17 cellular contexts compared by ENCODE assay signal in genomic region chr16:87938412-87938949, GRCh38. TPM values are rescaled to one million over a fixed set of nuclear protein-coding genes. Genes with fewer than 3 reads are reported as not detected.
DNase-seq lines count a peak whose midpoint lies in the region; ATAC-seq and FAIRE-seq lines count a peak whose summit lies in the region.
"Had no signal": no experiment of that assay in that cellular context is flagged by ENCODE, and none has a peak within 500 bp of the region (broad histone marks: within the 10 kb centered on the region; RNA-seq: fewer than 3 reads in every experiment).

No MANE protein-coding gene starts in this region.

- no peaks in the 10 kb centered on the region for H3K27me3 Mint-ChIP-seq in activated T-helper 1 cell treated with anti-CD3 and anti-CD28 coated beads, Interleukin-12 subunit alpha, Interleukin-12 subunit beta, Interleukin-2, Interleukin-4 antibody, amounts not matched to agents 30 ng/mL and 10 ng/mL and 1 ng/mL, durations not matched to agents 14 hours and 24 hours and 36 hours (ENCODE audit: insufficient read depth)

- peaks cover 8% of the 10 kb centered on the region for H3K4me1 Mint-ChIP-seq in activated T-helper 1 cell treated with anti-CD3 and anti-CD28 coated beads, Interleukin-12 subunit alpha, Interleukin-12 subunit beta, Interleukin-2, Interleukin-4 antibody, amounts not matched to agents 30 ng/mL and 10 ng/mL and 1 ng/mL, durations not matched to agents 14 hours and 24 hours and 36 hours (ENCODE audit: low read depth)

- DNase-seq in DMS53 (lab: John Stamatoyannopoulos, UW) (peak; percentile 21), DMS53 treated with DMSO at 0.1 percent for 48 hours (lab: John Stamatoyannopoulos, UW; ENCODE audit: unreplicated experiment) (no peak), urothelium cell line (ENCODE audit: low spot score) (no peak), kidney tubule cell (ENCODE audit: low spot score) (no peak)
- no peak for DNase-seq in activated naive CD4-positive, alpha-beta T cell treated with anti-CD3 and anti-CD28 coated beads, Interleukin-2, amount 50 U/mL, for 72 hours (ENCODE audit: low spot score in 2 of 2)
- no peak for DNase-seq in activated naive CD4-positive, alpha-beta T cell treated with Interleukin-2 at 50 U/mL for 16 hours
- no peak for DNase-seq in activated T-helper 1 cell treated with anti-CD3 and anti-CD28 coated beads, Interleukin-12 subunit alpha, Interleukin-12 subunit beta, Interleukin-2, Interleukin-4 antibody, amounts not matched to agents 30 ng/mL and 10 ng/mL and 1 ng/mL, durations not matched to agents 14 hours and 24 hours and 36 hours (ENCODE audit: low spot score)
- DNase-seq in activated CD4-positive, CD25-positive, alpha-beta regulatory T cell (lab: John Stamatoyannopoulos, UW) = no peak
- DNase-seq: CD8-positive, alpha-beta T cell; COR-L47; DMS153; GF-D8; IMR-90 had no signal

- no peak overlapping the region for H3K27ac Mint-ChIP-seq in activated naive CD4-positive, alpha-beta T cell treated with anti-CD3 and anti-CD28 coated beads, Interleukin-2, amount 50 U/mL, for 72 hours
- H3K27ac Mint-ChIP-seq in activated T-helper 1 cell treated with anti-CD3 and anti-CD28 coated beads, Interleukin-12 subunit alpha, Interleukin-12 subunit beta, Interleukin-2, Interleukin-4 antibody, amounts not matched to agents 30 ng/mL and 10 ng/mL and 1 ng/mL, durations not matched to agents 14 hours and 24 hours and 36 hours = peak overlapping the region; percentile 33
- H3K27ac Mint-ChIP-seq: CD8-positive, alpha-beta T cell had no signal

- peak; percentile 23 for FAIRE-seq in urothelium cell line (lab: Jason Lieb, UNC)
- FAIRE-seq: D721Med, H1 had no signal

- H3K36me3 Mint-ChIP-seq in activated naive CD4-positive, alpha-beta T cell treated with anti-CD3 and anti-CD28 coated beads, Interleukin-2, amount 50 U/mL, for 72 hours = peaks cover 0 to 5% of the 10 kb centered on the region in 2 donors
- H3K36me3 Mint-ChIP-seq in activated T-helper 1 cell treated with anti-CD3 and anti-CD28 coated beads, Interleukin-12 subunit alpha, Interleukin-12 subunit beta, Interleukin-2, Interleukin-4 antibody, amounts not matched to agents 30 ng/mL and 10 ng/mL and 1 ng/mL, durations not matched to agents 14 hours and 24 hours and 36 hours (ENCODE audit: low read depth) = peaks cover 2% of the 10 kb centered on the region
- H3K36me3 Mint-ChIP-seq: CD14-positive monocyte; CD8-positive, alpha-beta T cell had no signal

- H3K9me3 Mint-ChIP-seq in activated naive CD4-positive, alpha-beta T cell treated with anti-CD3 and anti-CD28 coated beads, Interleukin-2, amount 50 U/mL, for 72 hours = peaks cover 8 to 11% of the 10 kb centered on the region in 2 donors
- H3K9me3 Mint-ChIP-seq in activated T-helper 1 cell treated with anti-CD3 and anti-CD28 coated beads, Interleukin-12 subunit alpha, Interleukin-12 subunit beta, Interleukin-2, Interleukin-4 antibody, amounts not matched to agents 30 ng/mL and 10 ng/mL and 1 ng/mL, durations not matched to agents 14 hours and 24 hours and 36 hours = peaks cover 4% of the 10 kb centered on the region
- H3K9me3 Mint-ChIP-seq: CD8-positive, alpha-beta T cell had no signal

- no peak overlapping the region for H3K4me3 Mint-ChIP-seq in activated T-helper 1 cell treated with anti-CD3 and anti-CD28 coated beads, Interleukin-12 subunit alpha, Interleukin-12 subunit beta, Interleukin-2, Interleukin-4 antibody, amounts not matched to agents 30 ng/mL and 10 ng/mL and 1 ng/mL, durations not matched to agents 14 hours and 24 hours and 36 hours
- H3K4me3 Mint-ChIP-seq: CD14-positive monocyte; CD8-positive, alpha-beta T cell had no signal

- ATAC-seq in activated naive CD4-positive, alpha-beta T cell treated with anti-CD3 and anti-CD28 coated beads, Interleukin-2, amount 50 U/mL, for 72 hours = peak; percentile 53 to 89
- ATAC-seq: CD8-positive, alpha-beta T cell had no signal

- intact Hi-C loops in activated T-helper 1 cell treated with anti-CD3 and anti-CD28 coated beads, Interleukin-12 subunit alpha, Interleukin-12 subunit beta, Interleukin-2, Interleukin-4 antibody, amounts not matched to agents 30 ng/mL and 10 ng/mL and 1 ng/mL, durations not matched to agents 14 hours and 24 hours and 36 hours (cut with micrococcal nuclease) = no loop called here

RNA-seq across cellular contexts. Expression of gene CA5A, which starts 2.2 kb away (rescaled TPM):
- not detected for total RNA-seq in activated naive CD4-positive, alpha-beta T cell treated with anti-CD3 and anti-CD28 coated beads, Interleukin-2, amount 50 U/mL, for 72 hours
- total RNA-seq in activated T-helper 1 cell treated with anti-CD3 and anti-CD28 coated beads, Interleukin-12 subunit alpha, Interleukin-12 subunit beta, Interleukin-2, Interleukin-4 antibody, amounts not matched to agents 30 ng/mL and 10 ng/mL and 1 ng/mL, durations not matched to agents 14 hours and 24 hours and 36 hours = 0.13 TPM in 1 of 2 replicates, not detected in the other
- total RNA-seq: A673; CD8-positive, alpha-beta T cell; H1; IMR-90 had no signal

RNA-seq across cellular contexts. Expression of gene BANP, which starts 12.8 kb away (rescaled TPM):
- 10 to 100 TPM; 44.6 to 46.8 TPM for total RNA-seq in activated naive CD4-positive, alpha-beta T cell treated with anti-CD3 and anti-CD28 coated beads, Interleukin-2, amount 50 U/mL, for 72 hours
- total RNA-seq in activated T-helper 1 cell treated with anti-CD3 and anti-CD28 coated beads, Interleukin-12 subunit alpha, Interleukin-12 subunit beta, Interleukin-2, Interleukin-4 antibody, amounts not matched to agents 30 ng/mL and 10 ng/mL and 1 ng/mL, durations not matched to agents 14 hours and 24 hours and 36 hours = 35.4 and 35.5 TPM in 2 replicates
